ENCODE assay signal across 17 cellular contexts in genomic region chr4:2516635-2517034, GRCh38. TPM values are rescaled to one million over a fixed set of nuclear protein-coding genes. Genes with fewer than 3 reads are reported as not detected.
DNase-seq lines count a peak whose midpoint lies in the region; ATAC-seq, FAIRE-seq and TF ChIP-seq lines count a peak whose summit lies in the region.
"Had no signal": no experiment of that assay in that cellular context is flagged by ENCODE, and none has a peak within 500 bp of the region (broad histone marks: within the 10 kb centered on the region; RNA-seq: fewer than 3 reads in every experiment).

No MANE protein-coding gene starts in this region.

- TF ChIP-seq EP300 in HepG2 (IDR thresholded peaks at IDR 0.05; ENCODE audit: low read depth in 2 of 2, low read length in 2 of 2) (no peak), HepG2 (CRISPR knock-in tag; IDR thresholded peaks at IDR 0.05; ENCODE audit: borderline replicate concordance) (no peak)

- no peak for TF ChIP-seq CTCF in HepG2 (CRISPR knock-in tag; IDR thresholded peaks at IDR 0.05)
- TF ChIP-seq CTCF in right lobe of liver (IDR thresholded peaks at IDR 0.05): no peak
- TF ChIP-seq CTCF in upper lobe of right lung (IDR thresholded peaks at IDR 0.05): no peak

- H2AFZ ChIP-seq in HepG2 (ENCODE audit: low read length): no peak overlapping the region

- H3K79me2 ChIP-seq in HepG2 (ENCODE audit: insufficient read depth, low read length): no peaks in the 10 kb centered on the region

- peak; percentile 40 for ATAC-seq in HepG2
- ATAC-seq in right lobe of liver: no peak
- peak; percentile 11 for ATAC-seq in upper lobe of right lung
- ATAC-seq in GM21526 (IDR thresholded peaks at IDR 0.05; ENCODE audit: low FRiP score, unreplicated experiment): no peak
- ATAC-seq: HCT116, Panc1 had no signal

- no peak overlapping the region for H3K9ac ChIP-seq in HepG2 (ENCODE audit: insufficient read depth, low read depth, low read length)
- H3K9ac ChIP-seq in SK-N-MC (ENCODE audit: insufficient read length): no peak overlapping the region

- no TSS peak for BruUV-seq in HepG2 (replicated peaks; lab: Mats Ljungman, UMichigan)

- TF ChIP-seq POLR2A in HepG2 (IDR thresholded peaks at IDR 0.05; ENCODE audit: insufficient read depth in 1 of 2, low read depth in 2 of 2, low read length in 2 of 2): no peak
- TF ChIP-seq POLR2A in right lobe of liver (IDR thresholded peaks at IDR 0.05): no peak

- H3K4me3 ChIP-seq in HepG2 (replicated peaks in 1 of 3; ENCODE audit: insufficient read depth in 1 of 3, low read depth in 2 of 3, low read length in 3 of 3): no peak overlapping the region
- H3K4me3 ChIP-seq in right lobe of liver: no peak overlapping the region
- no peak overlapping the region for H3K4me3 ChIP-seq in SK-N-MC
- no peak overlapping the region for H3K4me3 ChIP-seq in upper lobe of right lung
- H3K4me3 ChIP-seq: BLaER1 had no signal

- in situ Hi-C loops in HepG2 (cut with HindIII; ENCODE audit: extremely low pct_ligation_motif_present, low pct_unique_long_range_greater_than_20kb): no loop called here

- CTCF ChIA-PET in HepG2 (lab: Yijun Ruan, JAX; ENCODE audit: low intra/inter-chr PET ratio, low total read pairs): no interaction called here

- H3K36me3 ChIP-seq in HepG2 (replicated peaks in 1 of 2; ENCODE audit: control insufficient read depth in 1 of 2, insufficient read depth in 2 of 2, low read length in 2 of 2) (peaks cover 22 to 37% of the 10 kb centered on the region in 2 experiments), right lobe of liver (peaks cover 3 to 27% (median 15%) of the 10 kb centered on the region in 4 donors), SK-N-MC (ENCODE audit: insufficient read depth, low read length) (peaks cover 46% of the 10 kb centered on the region), upper lobe of right lung (peaks cover 40% of the 10 kb centered on the region)

- H3K4me2 ChIP-seq in HepG2 (ENCODE audit: low read depth, low read length): no peak overlapping the region
- H3K4me2 ChIP-seq: BLaER1 had no signal

- intact Hi-C loops in HepG2 (cut with micrococcal nuclease; ENCODE audit: unreplicated experiment) (no loop called here), right lobe of liver (cut with DNase I) (no loop called here), upper lobe of right lung (cut with DNase I) (no loop called here)

- 87% methylated on average over 2 of the region's 2 CpGs for WGBS in HepG2 (ENCODE audit: low lambda C conversion rate)
- 100% methylated on average over 1 of the region's 2 CpGs for WGBS in right lobe of liver (ENCODE audit: insufficient coverage, low coverage, low lambda C conversion rate, missing lambda C conversion rate)

- POLR2A ChIA-PET in HepG2 (lab: Yijun Ruan, JAX): no interaction called here

- TF ChIP-seq RAD21 in HepG2 (CRISPR knock-in tag; IDR thresholded peaks at IDR 0.05): no peak

- DNase-seq in HepG2 (ENCODE audit: low spot score) (no peak), right lobe of liver (no peak), SK-N-MC (ENCODE audit: low read depth, low spot score) (no peak), iPS-NIHi11 (ENCODE audit: low spot score) (peak; percentile 7), upper lobe of right lung (no peak), H4 (ENCODE audit: low spot score) (no peak)
- no peak for DNase-seq in stimulated activated CD4-positive, alpha-beta T cell treated with anti-CD3 and anti-CD28 coated beads, Interleukin-1b, Interleukin-23, amount 100 ng/mL, for 48 hours
- DNase-seq: DMS 273 treated with DMSO at 0.1 percent for 48 hours, Kasumi-1, NCI-H1105 treated with DMSO at 0.1 percent for 48 hours, NCI-H187, NCI-H82, SIG-M5 had no signal

- H3K9me3 ChIP-seq in HepG2 (ENCODE audit: low read length) (no peaks in the 10 kb centered on the region), right lobe of liver (no peaks in the 10 kb centered on the region), SK-N-MC (ENCODE audit: low read depth, low read length) (no peaks in the 10 kb centered on the region), upper lobe of right lung (no peaks in the 10 kb centered on the region)
- H3K9me3 ChIP-seq: BLaER1 had no signal

- H3K27me3 ChIP-seq in HepG2 (ENCODE audit: control insufficient read depth in 1 of 2, insufficient read depth in 2 of 2, low read length in 2 of 2) (no peaks in the 10 kb centered on the region), right lobe of liver (no peaks in the 10 kb centered on the region), upper lobe of right lung (no peaks in the 10 kb centered on the region)
- H3K27me3 ChIP-seq: BLaER1 had no signal

- FAIRE-seq in HepG2 (lab: Jason Lieb, UNC): no peak

- no peaks in the 10 kb centered on the region for H3K4me1 ChIP-seq in HepG2 (ENCODE audit: insufficient read depth, low read length)
- H3K4me1 ChIP-seq in right lobe of liver: peaks cover 0 to 11% (median 0%) of the 10 kb centered on the region in 4 donors
- H3K4me1 ChIP-seq in upper lobe of right lung: no peaks in the 10 kb centered on the region

- no peaks in the 10 kb centered on the region for H4K20me1 ChIP-seq in HepG2 (ENCODE audit: insufficient read depth, low read length)

- H3K27ac ChIP-seq in HepG2 (ENCODE audit: extremely low read length, insufficient read depth, low read length) (no peak overlapping the region), right lobe of liver (peak overlapping the region in 1 of 3 donors; percentile 24), SK-N-MC (0 out of 2 replicates have a peak overlapping the region, but pooled peaks have one; percentile 8), upper lobe of right lung (no peak overlapping the region)

TF ChIP-seq in HepG2, 621 proteins besides CTCF, POLR2A, EP300 and RAD21:
- TF ChIP-seq POLR2G (IDR thresholded peaks at IDR 0.05; ENCODE audit: low read depth, low read length) (peak; percentile 33; the same call in 1 of the 2 replicates), TGIF2 (CRISPR knock-in tag; IDR thresholded peaks at IDR 0.05) (no peak), PAX8 (CRISPR knock-in tag; IDR thresholded peaks at IDR 0.05; ENCODE audit: borderline replicate concordance) (no peak), HMGA1 (CRISPR knock-in tag; conservative IDR thresholded peaks at IDR 0.05) (no peak), ZNF672 (CRISPR knock-in tag; IDR thresholded peaks at IDR 0.05) (no peak)

RNA-seq across cellular contexts. Expression of gene FAM193A, which starts 19.8 kb away (rescaled TPM):
- total RNA-seq in HepG2 (2016; rRNA removed; fragmentation: Illumina TruSeq; extraction: Trizol): 7.2 and 8.7 TPM in 2 replicates
- total RNA-seq in HepG2 (2016; cell fraction: cytosol; rRNA removed; fragmentation: Illumina TruSeq; extraction: Trizol; ENCODE audit: low read depth): 10.0 and 11.2 TPM in 2 replicates
- total RNA-seq in HepG2 (2016; cell fraction: insoluble cytoplasmic fraction; rRNA removed; fragmentation: Illumina TruSeq; extraction: Trizol): 6.1 and 8.2 TPM in 2 replicates
- 9.2 and 9.9 TPM in 2 replicates for total RNA-seq in HepG2 (2016; cell fraction: membrane; rRNA removed; fragmentation: Illumina TruSeq; extraction: Trizol)
- 12.3 and 15.0 TPM in 2 replicates for total RNA-seq in HepG2 (2016; cell fraction: nucleus; rRNA removed; fragmentation: Illumina TruSeq; extraction: Trizol)
- 5.7 and 6.0 TPM in 2 replicates for polyA plus RNA-seq in HepG2 (2011; rRNA removed)
- polyA plus RNA-seq in HepG2 (2011; cell fraction: cytosol; rRNA removed): 3.9 and 4.1 TPM in 2 replicates
- 19.7 and 23.8 TPM in 2 replicates for polyA plus RNA-seq in HepG2 (2011; cell fraction: nucleus; rRNA removed)
- polyA plus RNA-seq in HepG2 (2012): 10.7 and 11.2 TPM in 2 replicates
- 1.3 and 1.9 TPM in 2 replicates for polyA plus RNA-seq in HepG2 (2016; cell fraction: cytosol; fragmentation: Illumina TruSeq; extraction: Trizol; ENCODE audit: low read depth)
- polyA plus RNA-seq in HepG2 (2016; cell fraction: insoluble cytoplasmic fraction; fragmentation: Illumina TruSeq; extraction: Trizol; ENCODE audit: low read depth): 6.5 and 8.6 TPM in 2 replicates
- polyA plus RNA-seq in HepG2 (2016; cell fraction: membrane; fragmentation: Illumina TruSeq; extraction: Trizol; ENCODE audit: low read depth): 3.8 and 4.2 TPM in 2 replicates
- polyA plus RNA-seq in HepG2 (2016; cell fraction: nucleus; fragmentation: Illumina TruSeq; extraction: Trizol; ENCODE audit: insufficient read depth, low read depth): 32.1 and 35.7 TPM in 2 replicates
- polyA minus RNA-seq in HepG2 (2011; rRNA and poly(A)+ RNA removed; ENCODE audit: low replicate concordance): 12.2 and 18.8 TPM in 2 replicates
- polyA minus RNA-seq in HepG2 (2011; cell fraction: cytosol; rRNA and poly(A)+ RNA removed): 10.0 and 11.0 TPM in 2 replicates
- 28.3 and 28.6 TPM in 2 replicates for polyA minus RNA-seq in HepG2 (2011; cell fraction: nucleus; rRNA and poly(A)+ RNA removed)
- 10 to 100 TPM in 2 of 6 experiments, 1 to 10 TPM in 4; 8.5 to 12.3 (median 9.7) TPM for total RNA-seq in right lobe of liver
- total RNA-seq in upper lobe of right lung: 28.9 TPM
- 8.9 and 9.6 TPM in 2 replicates for total RNA-seq in H4 (2014; rRNA removed; shearing (Covaris generic))

RNA-seq across cellular contexts. Expression of gene RNF4, which starts 47.7 kb away (rescaled TPM):
- 38.1 and 46.7 TPM in 2 replicates for total RNA-seq in HepG2 (2016; rRNA removed; fragmentation: Illumina TruSeq; extraction: Trizol)
- total RNA-seq in HepG2 (2016; cell fraction: cytosol; rRNA removed; fragmentation: Illumina TruSeq; extraction: Trizol; ENCODE audit: low read depth): 16.3 and 17.2 TPM in 2 replicates
- 36.0 and 47.6 TPM in 2 replicates for total RNA-seq in HepG2 (2016; cell fraction: insoluble cytoplasmic fraction; rRNA removed; fragmentation: Illumina TruSeq; extraction: Trizol)
- total RNA-seq in HepG2 (2016; cell fraction: membrane; rRNA removed; fragmentation: Illumina TruSeq; extraction: Trizol): 24.2 and 25.2 TPM in 2 replicates
- total RNA-seq in HepG2 (2016; cell fraction: nucleus; rRNA removed; fragmentation: Illumina TruSeq; extraction: Trizol): 34.8 and 37.0 TPM in 2 replicates
- 40.3 and 45.1 TPM in 2 replicates for polyA plus RNA-seq in HepG2 (2011; rRNA removed)
- polyA plus RNA-seq in HepG2 (2011; cell fraction: cytosol; rRNA removed): 34.5 and 42.3 TPM in 2 replicates
- polyA plus RNA-seq in HepG2 (2011; cell fraction: nucleus; rRNA removed): 33.3 and 33.4 TPM in 2 replicates
- polyA plus RNA-seq in HepG2 (2012): 27.9 and 28.2 TPM in 2 replicates
- polyA plus RNA-seq in HepG2 (2016; cell fraction: cytosol; fragmentation: Illumina TruSeq; extraction: Trizol; ENCODE audit: low read depth): 3.3 and 5.5 TPM in 2 replicates
- 45.3 and 46.1 TPM in 2 replicates for polyA plus RNA-seq in HepG2 (2016; cell fraction: insoluble cytoplasmic fraction; fragmentation: Illumina TruSeq; extraction: Trizol; ENCODE audit: low read depth)
- 12.0 and 14.1 TPM in 2 replicates for polyA plus RNA-seq in HepG2 (2016; cell fraction: membrane; fragmentation: Illumina TruSeq; extraction: Trizol; ENCODE audit: low read depth)
- polyA plus RNA-seq in HepG2 (2016; cell fraction: nucleus; fragmentation: Illumina TruSeq; extraction: Trizol; ENCODE audit: insufficient read depth, low read depth): 33.1 and 33.8 TPM in 2 replicates
- polyA minus RNA-seq in HepG2 (2011; rRNA and poly(A)+ RNA removed; ENCODE audit: low replicate concordance): 65.3 and 74.2 TPM in 2 replicates
- polyA minus RNA-seq in HepG2 (2011; cell fraction: cytosol; rRNA and poly(A)+ RNA removed): 36.1 and 36.8 TPM in 2 replicates
- 55.2 and 60.3 TPM in 2 replicates for polyA minus RNA-seq in HepG2 (2011; cell fraction: nucleus; rRNA and poly(A)+ RNA removed)
- 10 to 100 TPM; 16.2 to 22.5 (median 18.0) TPM for total RNA-seq in right lobe of liver
- total RNA-seq in upper lobe of right lung: 41.0 TPM
- total RNA-seq in H4 (2014; rRNA removed; shearing (Covaris generic)): 72.9 and 126 TPM in 2 replicates

Comparison
In these comparisons a context has a peak if more than half of its experiments do, and no peak if none do; other contexts are left out.
1. ATAC-seq: peak in HepG2 (single experiment) and upper lobe of right lung (single experiment); none in right lobe of liver (0 of 4) and GM21526 (single experiment).